In the genomic region with DNA sequence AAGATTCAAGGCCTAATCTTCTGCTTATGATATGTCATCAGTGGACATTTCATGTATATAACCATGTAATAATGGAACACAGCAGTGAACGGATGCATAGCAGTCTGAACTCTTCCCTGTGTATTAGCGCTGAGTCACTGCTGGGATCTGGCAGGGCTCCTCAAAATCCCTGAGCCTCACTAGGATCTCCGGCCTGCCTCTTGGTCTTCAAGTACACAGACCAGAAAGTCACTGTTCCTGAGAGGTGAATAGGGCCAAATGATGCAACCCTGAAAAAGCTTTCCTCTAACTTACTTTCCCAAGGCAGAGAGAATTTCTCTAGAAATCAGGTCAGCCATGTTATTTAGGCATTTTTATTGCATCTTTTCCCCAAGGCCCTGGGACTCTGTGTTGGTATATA, we compare ENCODE assay signal across 17 cellular contexts. TPM values are rescaled to one million over a fixed set of nuclear protein-coding genes. Genes with fewer than 3 reads are reported as not detected.
DNase-seq lines count a peak whose midpoint lies in the region; ATAC-seq, FAIRE-seq and TF ChIP-seq lines count a peak whose summit lies in the region.
"Had no signal": no experiment of that assay in that cellular context is flagged by ENCODE, and none has a peak within 500 bp of the region (broad histone marks: within the 10 kb centered on the region; RNA-seq: fewer than 3 reads in every experiment).

No MANE protein-coding gene starts in this region.

- H3K4ac ChIP-seq in H9 (ENCODE audit: low read depth, low read length) (no peak overlapping the region), mesendoderm (ENCODE audit: low read depth, low read length) (no peak overlapping the region)

- H3K79me1 ChIP-seq in H9 (ENCODE audit: insufficient read depth, low read depth, low read length, poor library complexity, severe bottlenecking) (no peaks in the 10 kb centered on the region), mesendoderm (ENCODE audit: low read length) (no peaks in the 10 kb centered on the region)

- no peak overlapping the region for H2BK15ac ChIP-seq in H9 (ENCODE audit: low read depth, low read length)
- no peak overlapping the region for H2BK15ac ChIP-seq in mesendoderm (replicated peaks; ENCODE audit: low read depth)

- peaks cover 0 to 14% (median 9%) of the 10 kb centered on the region in 3 experiments; a peak in 6 of 7 replicates for H3K36me3 Mint-ChIP-seq in H9 (ENCODE audit: insufficient read depth in 1 of 3, low read depth in 3 of 3)

- H2BK120ac ChIP-seq in H9 (ENCODE audit: low read depth, low read length, poor library complexity, severe bottlenecking) (no peak overlapping the region), mesendoderm (ENCODE audit: low read depth, low read length) (no peak overlapping the region)

- H3K79me2 ChIP-seq in H9 (ENCODE audit: insufficient read depth, low read length) (no peaks in the 10 kb centered on the region), mesendoderm (ENCODE audit: control insufficient read depth, insufficient read depth, low read length) (no peaks in the 10 kb centered on the region)

- no peak overlapping the region for H3T11ph ChIP-seq in H9 (ENCODE audit: low read length)

- no peak overlapping the region for H3K4me3 Mint-ChIP-seq in H9

- peaks cover 9 to 10% of the 10 kb centered on the region in 2 experiments for H3K9me3 Mint-ChIP-seq in H9

- CTCF ChIA-PET in A549 (lab: Yijun Ruan, JAX): interaction anchor here (1.0 to 1.3 kb wide), 2 partner anchors 60 to 61 kb away, joined by 3 read pairs; no protein-coding TSS in a partner anchor

- peak in 1 of 2 experiments; percentile 46; a peak in 1 of 6 replicates for ATAC-seq in A549

- H3K27me3 Mint-ChIP-seq in H9 (ENCODE audit: low read depth): no peaks in the 10 kb centered on the region

- TF ChIP-seq EP300 in A549 (IDR thresholded peaks at IDR 0.05): no peak

- POLR2A ChIA-PET in A549 (lab: Yijun Ruan, JAX): no interaction called here

- H3K4me2 ChIP-seq in A549: peak overlapping the region; percentile 19; the same call in 1 of the 3 replicates
- no peak overlapping the region for H3K4me2 ChIP-seq in H9 (ENCODE audit: insufficient read depth, insufficient read length, low read length)
- no peak overlapping the region for H3K4me2 ChIP-seq in mesendoderm (ENCODE audit: low read length)

- H2BK12ac ChIP-seq in H9 (ENCODE audit: insufficient read length, low read depth, low read length): no peak overlapping the region

- H2BK5ac ChIP-seq in H9 (ENCODE audit: insufficient read length, low read length): no peak overlapping the region
- no peak overlapping the region for H2BK5ac ChIP-seq in mesendoderm (ENCODE audit: low read length)

- WGBS in A549 (ENCODE audit: missing lambda C conversion rate): 33% methylated on average over 3 of the region's 3 CpGs
- no CpG with 5 or more reads among the region's 3 CpGs for WGBS in H9 (ENCODE audit: extremely low coverage, insufficient read length, low lambda C conversion rate)
- WGBS in mesendoderm (ENCODE audit: extremely low coverage, insufficient coverage, low lambda C conversion rate): no CpG with 5 or more reads among the region's 3 CpGs

- no peak overlapping the region for H3K9ac ChIP-seq in H9 (ENCODE audit: extremely low read depth, insufficient read length, low read length)
- H3K9ac ChIP-seq in mesendoderm (ENCODE audit: low read length): no peak overlapping the region

- H4K5ac ChIP-seq in H9 (ENCODE audit: insufficient read length, low read depth, low read length) (no peak overlapping the region), mesendoderm (ENCODE audit: low read length) (no peak overlapping the region)

- no peaks in the 10 kb centered on the region for H3K23me2 ChIP-seq in H9 (ENCODE audit: insufficient read length, low read depth, low read length, poor library complexity, severe bottlenecking)

- H3K27me3 ChIP-seq in H9 (ENCODE audit: insufficient read depth, low read length) (no peaks in the 10 kb centered on the region; the same call in 1 of the 2 replicates), mesendoderm (ENCODE audit: insufficient read depth, low read length, poor library complexity) (no peaks in the 10 kb centered on the region)
- H3K27me3 ChIP-seq: dorsolateral prefrontal cortex, SJSA1 had no signal

- no peak overlapping the region for H2AFZ ChIP-seq in H9 (ENCODE audit: low read length)

- H3K36me3 ChIP-seq in mesendoderm (ENCODE audit: control insufficient read depth, insufficient read depth, low read length): no peaks in the 10 kb centered on the region
- H3K36me3 ChIP-seq: SJSA1 had no signal

- peak in 1 of 2 experiments; percentile 49 for DNase-seq in A549 (ENCODE audit: low read depth in 1 of 2, low spot score in 1 of 2)
- no peak for DNase-seq in H9
- DNase-seq in dedifferentiated amniotic fluid mesenchymal stem cell (ENCODE audit: extremely low spot score): peak; percentile 60
- DNase-seq in mesendoderm: peak; percentile 35
- no peak for DNase-seq in GM19240 (ENCODE audit: insufficient read length, low spot score)
- DNase-seq in NCI-H1694 (lab: John Stamatoyannopoulos, UW): no peak
- DNase-seq in effector CD8-positive, alpha-beta T cell (lab: John Stamatoyannopoulos, UW): no peak
- no peak for DNase-seq in coronary artery (ENCODE audit: low spot score)
- DNase-seq: activated CD4-positive, alpha-beta T cell treated with anti-CD3 and anti-CD28 coated beads for 48 hours; activated gamma-delta T cell treated with Interleukin-2 at 50 U/mL for 16 hours; AML-193; dorsolateral prefrontal cortex; NCI-H2081; stimulated activated CD4-positive, alpha-beta T cell treated with anti-CD3 and anti-CD28 coated beads, Interleukin-2, amount 100 ng/mL, for 48 hours; substantia nigra had no signal

- H3K18ac ChIP-seq in H9 (ENCODE audit: insufficient read length, low read depth, low read length) (no peak overlapping the region), mesendoderm (ENCODE audit: low read length) (no peak overlapping the region)

- H3K14ac ChIP-seq in H9 (ENCODE audit: insufficient read depth, low read length): no peak overlapping the region

- H3K56ac ChIP-seq in H9 (ENCODE audit: insufficient read length, low read depth, low read length): no peak overlapping the region
- H3K56ac ChIP-seq in mesendoderm (ENCODE audit: low read length): no peak overlapping the region

- H4K8ac ChIP-seq in H9 (replicated peaks; ENCODE audit: insufficient read length, low read depth, low read length) (no peak overlapping the region), mesendoderm (ENCODE audit: low read depth, low read length) (no peak overlapping the region)

- H3K9me3 ChIP-seq in A549: no peaks in the 10 kb centered on the region
- no peaks in the 10 kb centered on the region for H3K9me3 ChIP-seq in H9 (ENCODE audit: control insufficient read depth, low read depth, low read length)
- H3K9me3 ChIP-seq: SJSA1 had no signal

- H3K4me1 Mint-ChIP-seq in H9: peaks cover 4 to 5% of the 10 kb centered on the region in 2 experiments; a peak in 2 of 4 replicates

- no peak overlapping the region for H2BK20ac ChIP-seq in H9 (ENCODE audit: low read depth, low read length, poor library complexity, severe bottlenecking)

- H3K27ac Mint-ChIP-seq in H9: peak overlapping the region in 2 of 3 experiments; percentile 75 to 77; a peak in 4 of 7 replicates

- no peak for FAIRE-seq in A549 (lab: Jason Lieb, UNC)

- H4K20me1 ChIP-seq in H9 (ENCODE audit: control insufficient read depth, insufficient read depth, insufficient read length): no peaks in the 10 kb centered on the region

- H3K27ac ChIP-seq in A549 (peak overlapping the region; percentile 54; a peak in 3 of 6 replicates), H9 (ENCODE audit: insufficient read length, low read depth, low read length) (no peak overlapping the region), mesendoderm (ENCODE audit: low read depth, low read length) (no peak overlapping the region), coronary artery (no peak overlapping the region)
- H3K27ac ChIP-seq: dorsolateral prefrontal cortex, SJSA1 had no signal

- TF ChIP-seq CTCF in A549 (IDR thresholded peaks at IDR 0.05): no peak
- no peak for TF ChIP-seq CTCF in H9 (conservative IDR thresholded peaks at IDR 0.05)
- TF ChIP-seq CTCF in coronary artery (IDR thresholded peaks at IDR 0.05): no peak

- TF ChIP-seq POLR2A in A549 (IDR thresholded peaks at IDR 0.05; ENCODE audit: low read length): no peak

- no peak for TF ChIP-seq RAD21 in A549 (conservative IDR thresholded peaks at IDR 0.05 in 1 of 2, IDR thresholded peaks at IDR 0.05 in 1 of 2)

- H3K4me3 ChIP-seq in A549 (no peak overlapping the region), mesendoderm (ENCODE audit: low read length) (no peak overlapping the region), coronary artery (no peak overlapping the region)
- H3K4me3 ChIP-seq: dorsolateral prefrontal cortex, SJSA1 had no signal

- no peak overlapping the region for H3K23ac ChIP-seq in H9 (ENCODE audit: insufficient read length, low read depth, low read length)
- H3K23ac ChIP-seq in mesendoderm (ENCODE audit: low read length): no peak overlapping the region

- 0 out of 3 replicates have a peak, but pooled peaks cover 8% of the 10 kb centered on the region for H3K4me1 ChIP-seq in A549
- H3K4me1 ChIP-seq in H9 (ENCODE audit: insufficient read depth, low read length): no peaks in the 10 kb centered on the region; the same call in 1 of the 2 replicates
- no peaks in the 10 kb centered on the region for H3K4me1 ChIP-seq in mesendoderm (ENCODE audit: control insufficient read depth, low read depth, low read length)
- H3K4me1 ChIP-seq: SJSA1 had no signal

- no peak overlapping the region for H2AK5ac ChIP-seq in H9 (ENCODE audit: insufficient read length, low read length)
- H2AK5ac ChIP-seq in mesendoderm (ENCODE audit: low read length): no peak overlapping the region

- no peak overlapping the region for H4K91ac ChIP-seq in H9 (ENCODE audit: insufficient read length, low read depth, low read length)

TF ChIP-seq in A549, 52 proteins besides CTCF, POLR2A, EP300 and RAD21 (continues in another document):
- TF ChIP-seq ESRRA (IDR thresholded peaks at IDR 0.05; ENCODE audit: borderline replicate concordance, low read length) (no peak), NFE2L2 (conservative IDR thresholded peaks at IDR 0.05; ENCODE audit: low read length) (peak; percentile 14; the same call in 1 of the 2 replicates)

RNA-seq across cellular contexts. Expression of a gene that starts 35.0 kb away (rescaled TPM):
- polyA plus RNA-seq in A549 (2011; rRNA removed) (not detected in 2 replicates), A549 (2017; fragmentation: RNase III; extraction: RNeasy Plus Mini Kit Qiagen cat#74134 plus additional on column Dnase treatment) (not detected in 3 replicates)
- not detected in 2 replicates for polyA plus RNA-seq in A549 (2012; cell fraction: cytosol; rRNA removed)
- polyA plus RNA-seq in A549 (2012; cell fraction: nucleus; rRNA removed): 0.13 TPM in 1 of 2 replicates, not detected in the other
- not detected in 2 replicates for polyA minus RNA-seq in A549 (2011; rRNA and poly(A)+ RNA removed)
- not detected in 2 replicates for total RNA-seq in H9 (2021)
- 0.07 TPM for polyA plus RNA-seq in mesendoderm (2013, experiment 1 of 2)
- 0.11 TPM for polyA plus RNA-seq in mesendoderm (2013, experiment 2 of 2)
- total RNA-seq: SJSA1 had no signal
- polyA plus RNA-seq: neural cell had no signal

RNA-seq across cellular contexts. Expression of a gene that starts 45.7 kb away (rescaled TPM):
- 2.9 and 4.2 TPM in 2 replicates for polyA plus RNA-seq in A549 (2011; rRNA removed)
- 0.77 and 1.0 TPM in 2 replicates for polyA plus RNA-seq in A549 (2012; cell fraction: cytosol; rRNA removed)
- 3.4 and 3.5 TPM in 2 replicates for polyA plus RNA-seq in A549 (2012; cell fraction: nucleus; rRNA removed)
- polyA plus RNA-seq in A549 (2017; fragmentation: RNase III; extraction: RNeasy Plus Mini Kit Qiagen cat#74134 plus additional on column Dnase treatment): 0.63 to 0.87 TPM (median 0.63 TPM) in 3 replicates
- 1.1 and 1.4 TPM in 2 replicates for polyA minus RNA-seq in A549 (2011; rRNA and poly(A)+ RNA removed)
- 0.52 and 0.64 TPM in 2 replicates for total RNA-seq in H9 (2021)
- polyA plus RNA-seq in mesendoderm (2013, experiment 1 of 2): 1.8 TPM
- 1.7 TPM for polyA plus RNA-seq in mesendoderm (2013, experiment 2 of 2)
- total RNA-seq: SJSA1 had no signal
- polyA plus RNA-seq: neural cell had no signal

Comparison
In these comparisons a context has a peak if more than half of its experiments do, and no peak if none do; other contexts are left out.
1. DNase-seq: peak in dedifferentiated amniotic fluid mesenchymal stem cell (single experiment) and mesendoderm (single experiment); none in H9 (single experiment), GM19240 (single experiment), NCI-H1694 (single experiment), effector CD8-positive, alpha-beta T cell (single experiment) and coronary artery (single experiment).
2. H3K27ac ChIP-seq: peak in A549 (2 of 2); none in H9 (single experiment), mesendoderm (single experiment) and coronary artery (0 of 2).